ENCODE assay signal across 8 cellular contexts in genomic region chr12:53726342-53726741, GRCh38. TPM values are rescaled to one million over a fixed set of nuclear protein-coding genes. Genes with fewer than 3 reads are reported as not detected.
A peak's percentile ranks its signal among the peaks of the same experiment; 100 is the strongest.
DNase-seq lines count a peak whose midpoint lies in the region; ATAC-seq and TF ChIP-seq lines count a peak whose summit lies in the region.

No MANE protein-coding gene starts in this region.

- H3K9me3 Mint-ChIP-seq in IgD-negative memory B cell = no peaks in the 10 kb centered on the region

- H3K27me3 ChIP-seq in brain microvascular endothelial cell (replicated peaks) (no peaks in the 10 kb centered on the region), muscle layer of colon (ENCODE audit: control insufficient read depth in 1 of 2, insufficient read depth in 2 of 2, low read length in 2 of 2) (no peaks in the 10 kb centered on the region)

- in situ Hi-C loops in brain microvascular endothelial cell (cut with HindIII; ENCODE audit: low pct_ligation_motif_present, low sequenced_read_pairs) = no loop called here

- no peaks in the 10 kb centered on the region for H3K27me3 Mint-ChIP-seq in IgD-negative memory B cell

- H3K4me1 ChIP-seq in muscle layer of colon (ENCODE audit: insufficient read depth, low read length) = peaks cover 20% of the 10 kb centered on the region

- H3K9me3 ChIP-seq in muscle layer of colon (ENCODE audit: low read length) = no peaks in the 10 kb centered on the region

- H3K36me3 Mint-ChIP-seq in IgD-negative memory B cell = peaks cover 6% of the 10 kb centered on the region

- peak overlapping the region; percentile 81 for H3K4me3 ChIP-seq in AG09309 (ENCODE audit: control insufficient read depth, low read depth, low read length)
- peak overlapping the region; percentile 75 for H3K4me3 ChIP-seq in brain microvascular endothelial cell (ENCODE audit: low read depth, low read length)
- peak overlapping the region; percentile 81 to 82 for H3K4me3 ChIP-seq in muscle layer of colon (ENCODE audit: low read depth in 1 of 2, low read length in 2 of 2)

- H3K36me3 ChIP-seq in brain microvascular endothelial cell (replicated peaks) (peaks cover 26% of the 10 kb centered on the region), muscle layer of colon (ENCODE audit: insufficient read depth, low read length) (peaks cover 34% of the 10 kb centered on the region)

- peak overlapping the region; percentile 67 to 100 (median 91) for H3K4me3 Mint-ChIP-seq in IgD-negative memory B cell

- peak overlapping the region in 1 of 3 donors; percentile 57 for H3K27ac Mint-ChIP-seq in IgD-negative memory B cell

- peak overlapping the region; percentile 76 for H3K9ac ChIP-seq in muscle layer of colon (ENCODE audit: low read length)

- H3K27ac ChIP-seq in brain microvascular endothelial cell (no peak overlapping the region), muscle layer of colon (ENCODE audit: low read depth, low read length) (peak overlapping the region; percentile 76)

- DNase-seq in AG09309 (ENCODE audit: low read depth) (no peak), brain microvascular endothelial cell (no peak), 8988T (no peak)

- TF ChIP-seq CTCF in AG09309 (IDR thresholded peaks at IDR 0.05; ENCODE audit: control insufficient read depth, insufficient read depth, low read depth, low read length, missing control alignments) (no peak), brain microvascular endothelial cell (IDR thresholded peaks at IDR 0.05; ENCODE audit: low read depth, low read length, missing control alignments) (no peak)

- ATAC-seq in HG03025 (IDR thresholded peaks at IDR 0.05; ENCODE audit: low FRiP score, unreplicated experiment) (no peak), HG02852 (IDR thresholded peaks at IDR 0.05; ENCODE audit: unreplicated experiment) (no peak), HG03175 (IDR thresholded peaks at IDR 0.05; ENCODE audit: unreplicated experiment) (no peak)

- H3K4me1 Mint-ChIP-seq in IgD-negative memory B cell = peaks cover 9 to 16% (median 11%) of the 10 kb centered on the region in 3 donors

RNA-seq across cellular contexts. Expression of gene CALCOCO1, which starts 0.9 kb away (rescaled TPM):
- polyA plus RNA-seq in IgD-negative memory B cell = 52.0 TPM

RNA-seq across cellular contexts. Expression of gene CISTR, which starts 25.4 kb away (rescaled TPM):
- polyA plus RNA-seq in IgD-negative memory B cell = not detected

RNA-seq across cellular contexts. Expression of gene ATP5MC2, which starts 50.5 kb away (rescaled TPM):
- polyA plus RNA-seq in IgD-negative memory B cell = 707 TPM
